Comparison of ENCODE assay signal across 31 cellular contexts in genomic region chr3:122627301-122627700, GRCh38. TPM values are rescaled to one million over a fixed set of nuclear protein-coding genes. Genes with fewer than 3 reads are reported as not detected.
"Had no signal": no experiment of that assay in that cellular context is flagged by ENCODE, and none has a peak within 500 bp of the region (broad histone marks: within the 10 kb centered on the region; RNA-seq: fewer than 3 reads in every experiment).

No MANE protein-coding gene starts in this region.

- H3K27me3 Mint-ChIP-seq: activated naive CD8-positive, alpha-beta T cell treated with anti-CD3 and anti-CD28 coated beads, Interleukin-2, amount 10 ng/mL, durations not matched to agents 7 days and 5 days; naive thymus-derived CD4-positive, alpha-beta T cell; stimulated activated naive CD8-positive, alpha-beta T cell treated with anti-CD3 and anti-CD28 coated beads, Interleukin-15, amount 100 ng/mL, for 72 hours had no signal

- H3K4me1 Mint-ChIP-seq: brain; stimulated activated naive CD8-positive, alpha-beta T cell treated with anti-CD3 and anti-CD28 coated beads, Interleukin-15, amount 100 ng/mL, for 72 hours had no signal

- H3K4me1 ChIP-seq: ascending aorta, left ventricle myocardium inferior, psoas muscle, sigmoid colon, upper lobe of left lung had no signal

- H3K36me3 Mint-ChIP-seq: brain, mesothelial cell of epicardium had no signal

- H3K9me3 Mint-ChIP-seq: activated naive CD8-positive, alpha-beta T cell treated with anti-CD3 and anti-CD28 coated beads, Interleukin-2, amount 10 ng/mL, durations not matched to agents 7 days and 5 days; brain; mesothelial cell of epicardium; naive thymus-derived CD4-positive, alpha-beta T cell; stimulated activated effector memory CD8-positive, alpha-beta T cell treated with anti-CD3 and anti-CD28 coated beads, Interleukin-12 subunit alpha, Interleukin-12 subunit beta, amount 100 ng/mL, for 72 hours; stimulated activated naive CD8-positive, alpha-beta T cell treated with anti-CD3 and anti-CD28 coated beads, Interleukin-15, amount 100 ng/mL, for 72 hours; T-helper 1 cell treated with Interleukin-12 subunit alpha and Interleukin-12 subunit beta and Interleukin-4 antibody, amounts not matched to agents 30 μg/mL and 1 μg/mL, for 36 hours had no signal

- FAIRE-seq: endothelial cell of umbilical vein, islet of Langerhans, small intestine, TTC549 had no signal

- H3K27ac Mint-ChIP-seq: activated naive CD8-positive, alpha-beta T cell treated with anti-CD3 and anti-CD28 coated beads, Interleukin-2, amount 10 ng/mL, durations not matched to agents 7 days and 5 days; brain; mesothelial cell of epicardium; stimulated activated effector memory CD8-positive, alpha-beta T cell treated with anti-CD3 and anti-CD28 coated beads, Interleukin-12 subunit alpha, Interleukin-12 subunit beta, amount 100 ng/mL, for 72 hours; T-helper 1 cell treated with Interleukin-12 subunit alpha and Interleukin-12 subunit beta and Interleukin-4 antibody, amounts not matched to agents 30 μg/mL and 1 μg/mL, for 36 hours had no signal

- H3K9me3 ChIP-seq: ascending aorta, left ventricle myocardium inferior, ovary, psoas muscle, sigmoid colon, upper lobe of left lung had no signal

- ATAC-seq: activated T-cell treated with anti-CD3 and anti-CD28 coated beads, Interleukin-2, amount 50 U/mL, for 72 hours; esophagus mucosa; naive thymus-derived CD4-positive, alpha-beta T cell; psoas muscle; stimulated activated effector memory CD8-positive, alpha-beta T cell treated with anti-CD3 and anti-CD28 coated beads, Interleukin-12 subunit alpha, Interleukin-12 subunit beta, amount 100 ng/mL, for 72 hours; stimulated activated naive CD8-positive, alpha-beta T cell treated with anti-CD3 and anti-CD28 coated beads, Interleukin-15, amount 100 ng/mL, for 72 hours had no signal

- H3K27me3 ChIP-seq: ascending aorta, ovary, sigmoid colon, upper lobe of left lung had no signal

- DNase-seq: activated CD4-positive, alpha-beta T cell treated with anti-CD3 and anti-CD28 coated beads for 4 hours; activated CD4-positive, alpha-beta T cell treated with anti-CD3 and anti-CD28 coated beads, Interleukin-2, amount 50 U/mL, for 4 hours; activated naive CD4-positive, alpha-beta T cell treated with Interleukin-2 at 50 U/mL for 16 hours; activated naive CD8-positive, alpha-beta T cell treated with anti-CD3 and anti-CD28 coated beads, Interleukin-2, amount 10 ng/mL, durations not matched to agents 7 days and 5 days; activated T-cell treated with anti-CD3 and anti-CD28 coated beads for 4 hours; activated T-cell treated with anti-CD3 and anti-CD28 coated beads, Interleukin-2, amount 50 U/mL, for 72 hours; caudate nucleus; foreskin melanocyte; left ventricle myocardium inferior; naive thymus-derived CD4-positive, alpha-beta T cell; ovary; psoas muscle; sigmoid colon; small intestine; stimulated activated CD4-positive, alpha-beta T cell treated with anti-CD3 and anti-CD28 coated beads, Interleukin-4, amount 100 ng/mL, for 24 hours; stimulated activated naive CD8-positive, alpha-beta T cell treated with anti-CD3 and anti-CD28 coated beads, Interleukin-15, amount 100 ng/mL, for 72 hours; substantia nigra; T-helper 9 cell; upper lobe of left lung had no signal

- H3K4me3 Mint-ChIP-seq: activated naive CD8-positive, alpha-beta T cell treated with anti-CD3 and anti-CD28 coated beads, Interleukin-2, amount 10 ng/mL, durations not matched to agents 7 days and 5 days; activated T-cell treated with anti-CD3 and anti-CD28 coated beads, Interleukin-2, amount 50 U/mL, for 72 hours; brain; mesothelial cell of epicardium; naive thymus-derived CD4-positive, alpha-beta T cell; stimulated activated effector memory CD8-positive, alpha-beta T cell treated with anti-CD3 and anti-CD28 coated beads, Interleukin-12 subunit alpha, Interleukin-12 subunit beta, amount 100 ng/mL, for 72 hours; stimulated activated naive CD8-positive, alpha-beta T cell treated with anti-CD3 and anti-CD28 coated beads, Interleukin-15, amount 100 ng/mL, for 72 hours; T-helper 1 cell treated with Interleukin-12 subunit alpha and Interleukin-12 subunit beta and Interleukin-4 antibody, amounts not matched to agents 30 μg/mL and 1 μg/mL, for 36 hours had no signal

- H3K36me3 ChIP-seq: ascending aorta, left ventricle myocardium inferior, ovary, sigmoid colon, upper lobe of left lung had no signal

- H3K4me3 ChIP-seq: ascending aorta, left ventricle myocardium inferior, lung, ovary, psoas muscle, sigmoid colon, upper lobe of left lung had no signal

- H3K27ac ChIP-seq: ascending aorta, left ventricle myocardium inferior, ovary, psoas muscle, sigmoid colon, upper lobe of left lung, VCaP had no signal

RNA-seq across cellular contexts. Expression of gene PARP15, which starts 49.9 kb away (rescaled TPM):
- total RNA-seq: ascending aorta, chondrocyte had no signal
